In genomic region chr6:113796040-113796439, GRCh38 we compare ENCODE assay signal across 27 cellular contexts.
"Had no signal": no experiment of that assay in that cellular context is flagged by ENCODE, and none has a peak within 500 bp of the region (broad histone marks: within the 10 kb centered on the region; RNA-seq: fewer than 3 reads in every experiment).

No MANE protein-coding gene starts in this region.

- H3K79me2 ChIP-seq: parathyroid adenoma had no signal

- H3K36me3 ChIP-seq: esophagus muscularis mucosa, left ventricle myocardium inferior, lower lobe of right lung, prostate gland, right atrium auricular region, sigmoid colon, tibial artery, vagina had no signal

- H3K36me3 Mint-ChIP-seq: immature natural killer cell; natural killer cell treated with Interleukin-12 subunit alpha and Interleukin-12 subunit beta and Interleukin-15 and Interleukin-18, amount 100 ng/mL, for 72 hours; stimulated activated effector memory CD8-positive, alpha-beta T cell treated with anti-CD3 and anti-CD28 coated beads, Interleukin-12 subunit alpha, Interleukin-12 subunit beta, amount 100 ng/mL, for 72 hours had no signal

- H3K4me1 ChIP-seq: esophagus muscularis mucosa, foreskin keratinocyte, left ventricle myocardium inferior, lower lobe of right lung, parathyroid adenoma, prostate gland, right atrium auricular region, sigmoid colon, testis, tibial artery, vagina had no signal

- H3K27ac Mint-ChIP-seq: endodermal cell; immature natural killer cell; naive B cell; natural killer cell treated with Interleukin-12 subunit alpha and Interleukin-12 subunit beta and Interleukin-15 and Interleukin-18, amount 100 ng/mL, for 72 hours; stimulated activated effector memory CD8-positive, alpha-beta T cell treated with anti-CD3 and anti-CD28 coated beads, Interleukin-12 subunit alpha, Interleukin-12 subunit beta, amount 100 ng/mL, for 72 hours had no signal

- DNase-seq: cerebellar nuclear complex; effector CD8-positive, alpha-beta T cell; endodermal cell; foreskin keratinocyte; glutamatergic neuron; hypothalamus; immature natural killer cell; islet precursor cell; left ventricle myocardium inferior; lower lobe of right lung; naive B cell; sigmoid colon; stimulated activated CD4-positive, alpha-beta T cell treated with anti-CD3 and anti-CD28 coated beads, Interleukin-2, amount 100 ng/mL, for 24 hours; stimulated activated CD4-positive, alpha-beta T cell treated with anti-CD3 and anti-CD28 coated beads, Interleukin-4, amount 100 ng/mL, for 24 hours; stimulated activated naive CD4-positive, alpha-beta T cell treated with Interleukin-2 at 50 U/mL for 16 hours; substantia nigra; testis; tibial artery had no signal

- H3K9ac ChIP-seq: parathyroid adenoma had no signal

- H3K4me3 Mint-ChIP-seq: endodermal cell; immature natural killer cell; natural killer cell treated with Interleukin-12 subunit alpha and Interleukin-12 subunit beta and Interleukin-15 and Interleukin-18, amount 100 ng/mL, for 72 hours; neural crest cell; stimulated activated effector memory CD8-positive, alpha-beta T cell treated with anti-CD3 and anti-CD28 coated beads, Interleukin-12 subunit alpha, Interleukin-12 subunit beta, amount 100 ng/mL, for 72 hours had no signal

- ATAC-seq: foreskin keratinocyte; lower lobe of right lung; natural killer cell treated with Interleukin-12 subunit alpha and Interleukin-12 subunit beta and Interleukin-15 and Interleukin-18, amount 100 ng/mL, for 72 hours; stimulated activated effector memory CD8-positive, alpha-beta T cell treated with anti-CD3 and anti-CD28 coated beads, Interleukin-12 subunit alpha, Interleukin-12 subunit beta, amount 100 ng/mL, for 72 hours had no signal

- H2AFZ ChIP-seq: parathyroid adenoma had no signal

- H3K4me1 Mint-ChIP-seq: endodermal cell; immature natural killer cell; neural crest cell; stimulated activated effector memory CD8-positive, alpha-beta T cell treated with anti-CD3 and anti-CD28 coated beads, Interleukin-12 subunit alpha, Interleukin-12 subunit beta, amount 100 ng/mL, for 72 hours had no signal

- H3K9me3 ChIP-seq: esophagus muscularis mucosa, left ventricle myocardium inferior, lower lobe of right lung, prostate gland, right atrium auricular region, sigmoid colon, testis, tibial artery, vagina had no signal

- H3K9me3 Mint-ChIP-seq: endodermal cell; stimulated activated effector memory CD8-positive, alpha-beta T cell treated with anti-CD3 and anti-CD28 coated beads, Interleukin-12 subunit alpha, Interleukin-12 subunit beta, amount 100 ng/mL, for 72 hours had no signal

- H3K27ac ChIP-seq: epithelial cell of prostate, esophagus muscularis mucosa, foreskin keratinocyte, left ventricle myocardium inferior, lower lobe of right lung, parathyroid adenoma, prostate gland, right atrium auricular region, sigmoid colon, testis, tibial artery, vagina had no signal

- H3K27me3 ChIP-seq: esophagus muscularis mucosa, foreskin keratinocyte, right atrium auricular region, sigmoid colon, testis, tibial artery, vagina had no signal

- H3K4me3 ChIP-seq: esophagus muscularis mucosa, left ventricle myocardium inferior, lower lobe of right lung, prostate gland, right atrium auricular region, sigmoid colon, testis, tibial artery, vagina had no signal
